ENCODE assay signal across 29 cellular contexts in the genomic region with DNA sequence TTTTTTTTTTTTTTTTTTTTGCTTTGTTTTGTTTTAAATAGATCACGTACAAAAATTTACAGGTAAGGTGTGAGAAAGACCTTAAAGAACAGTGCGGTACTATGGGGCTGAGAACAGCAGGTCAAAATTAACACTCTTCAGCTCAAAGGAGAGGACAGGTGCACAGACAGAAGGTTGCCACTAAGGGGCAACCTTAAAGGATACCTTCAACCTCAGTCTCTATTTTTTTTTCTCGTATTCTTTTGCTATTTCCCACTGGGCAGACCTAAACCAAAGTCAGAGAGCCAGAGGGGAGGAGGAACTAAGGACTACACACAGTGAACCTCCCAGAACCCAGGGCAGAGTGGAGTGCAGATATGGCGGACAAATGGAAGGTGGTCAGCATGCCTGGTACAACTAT.
A peak's percentile ranks its signal among the peaks of the same experiment; 100 is the strongest.
DNase-seq lines count a peak whose midpoint lies in the region; ATAC-seq and TF ChIP-seq lines count a peak whose summit lies in the region.
"Had no signal": no experiment of that assay in that cellular context is flagged by ENCODE, and none has a peak within 500 bp of the region (broad histone marks: within the 10 kb centered on the region; RNA-seq: fewer than 3 reads in every experiment).

No MANE protein-coding gene starts in this region.

- POLR2A ChIA-PET in Panc1 (lab: Charles Lee) = no interaction called here

- no peak overlapping the region for H3K27ac ChIP-seq in Panc1 (ENCODE audit: low read length)
- H3K27ac ChIP-seq: coronary artery, spleen, testis had no signal

- CTCF ChIA-PET in Panc1 (lab: Charles Lee) = no interaction called here

- no peaks in the 10 kb centered on the region for H3K36me3 ChIP-seq in Panc1 (ENCODE audit: control insufficient read depth, insufficient read depth, low read length)
- H3K36me3 ChIP-seq: spleen had no signal

- H3K9me3 ChIP-seq in Panc1 (ENCODE audit: control insufficient read depth, insufficient read depth, low read depth, low read length) = no peaks in the 10 kb centered on the region
- H3K9me3 ChIP-seq in T-helper 17 cell (ENCODE audit: control insufficient read depth, low read length, poor library complexity, severe bottlenecking) = no peaks in the 10 kb centered on the region
- H3K9me3 ChIP-seq: SK-N-SH, testis had no signal

- intact Hi-C loops in Panc1 (cut with micrococcal nuclease; ENCODE audit: unreplicated experiment) = no loop called here

- H3K4me1 ChIP-seq in Panc1 (ENCODE audit: control insufficient read depth, insufficient read depth, low read length) = no peaks in the 10 kb centered on the region
- H3K4me1 ChIP-seq: spleen, testis had no signal

- no TSS peak for BruUV-seq in Panc1 (replicated peaks; lab: Mats Ljungman, UMichigan)

- in situ Hi-C loops in GM13977 (cut with MboI; ENCODE audit: low pct_unique_long_range_greater_than_20kb, low sequenced_read_pairs, unreplicated experiment) = no loop called here
- in situ Hi-C loops in Panc1 (cut with HindIII; ENCODE audit: low pct_unique_long_range_greater_than_20kb, low sequenced_read_pairs) = no loop called here

- H3K36me3 Mint-ChIP-seq in T-helper 17 cell (ENCODE audit: low read depth) = no peaks in the 10 kb centered on the region
- H3K36me3 Mint-ChIP-seq: CD4-positive, alpha-beta memory T cell; memory B cell had no signal

- H3K27me3 Mint-ChIP-seq in T-helper 17 cell = no peaks in the 10 kb centered on the region
- H3K27me3 Mint-ChIP-seq: activated CD4-positive, alpha-beta memory T cell treated with anti-CD3 and anti-CD28 coated beads, Interleukin-2, amount 10 ng/mL, durations not matched to agents 7 days and 5 days; B cell; CD4-positive, alpha-beta memory T cell; memory B cell; stimulated activated naive CD8-positive, alpha-beta T cell treated with anti-CD3 and anti-CD28 coated beads, Interleukin-15, Interleukin-2, amounts not matched to agents 100 ng/mL and 50 ng/mL, for 24 hours had no signal

- DNase-seq in GM13977 (ENCODE audit: low spot score) = no peak
- DNase-seq in NAMALWA (ENCODE audit: low spot score) = peak; percentile 13
- DNase-seq in Panc1 (ENCODE audit: low read depth, low spot score) = no peak
- peak; percentile 38 for DNase-seq in iPS-NIHi7 (ENCODE audit: extremely low spot score)
- no peak for DNase-seq in T-helper 17 cell
- DNase-seq: activated CD4-positive, alpha-beta memory T cell treated with anti-CD3 and anti-CD28 coated beads, Interleukin-2, amount 10 ng/mL, durations not matched to agents 7 days and 5 days; activated CD4-positive, CD25-positive, alpha-beta regulatory T cell treated with anti-CD3 and anti-CD28 coated beads, Interleukin-2, amount 50 U/mL, for 72 hours; activated CD8-positive, alpha-beta memory T cell treated with anti-CD3 and anti-CD28 coated beads, Interleukin-2, amount 50 U/mL, for 48 hours; activated naive CD4-positive, alpha-beta T cell treated with Interleukin-2 at 50 U/mL for 16 hours; caudate nucleus; CD4-positive, alpha-beta memory T cell; effector memory CD4-positive, alpha-beta T cell; hippocampal formation; NCI-H1092 treated with DMSO at 0.1 percent for 48 hours; NCI-H1694 treated with DMSO at 0.1 percent for 48 hours; NCI-H526; posterior cingulate gyrus; right cardiac atrium; SK-N-SH; spleen; stimulated activated CD4-positive, alpha-beta T cell treated with anti-CD3 and anti-CD28 coated beads, Interleukin-2, amount 100 ng/mL, for 24 hours; testis had no signal

- no peak overlapping the region for H3K4me3 ChIP-seq in Panc1 (ENCODE audit: low read depth in 2 of 2, low read length in 2 of 2)
- H3K4me3 ChIP-seq: coronary artery, spleen, testis had no signal

- no peaks in the 10 kb centered on the region for H3K27me3 ChIP-seq in Panc1 (ENCODE audit: control insufficient read depth, insufficient read depth, low read length)
- H3K27me3 ChIP-seq: spleen, testis had no signal

- H3K27ac Mint-ChIP-seq in T-helper 17 cell = no peak overlapping the region
- H3K27ac Mint-ChIP-seq: activated CD4-positive, alpha-beta memory T cell treated with anti-CD3 and anti-CD28 coated beads, Interleukin-2, amount 10 ng/mL, durations not matched to agents 7 days and 5 days; activated T-helper 1 cell treated with anti-CD3 and anti-CD28 coated beads, Interleukin-12 subunit alpha, Interleukin-12 subunit beta, Interleukin-2, Interleukin-4 antibody, amounts not matched to agents 30 ng/mL and 10 ng/mL and 1 ng/mL, durations not matched to agents 14 hours and 24 hours and 36 hours; B cell; CD4-positive, alpha-beta memory T cell; memory B cell; stimulated activated naive CD8-positive, alpha-beta T cell treated with anti-CD3 and anti-CD28 coated beads, Interleukin-15, Interleukin-2, amounts not matched to agents 100 ng/mL and 50 ng/mL, for 24 hours had no signal

- peak; percentile 17 for TF ChIP-seq CTCF in GM13977 (IDR thresholded peaks at IDR 0.05; ENCODE audit: extremely low read depth, insufficient read depth, missing control alignments)
- TF ChIP-seq CTCF in Panc1 (IDR thresholded peaks at IDR 0.05) = 0 out of 2 replicates have a peak, but pooled peaks have one; percentile 7

- H3K4me3 Mint-ChIP-seq in T-helper 17 cell = no peak overlapping the region
- H3K4me3 Mint-ChIP-seq: activated CD4-positive, alpha-beta memory T cell treated with anti-CD3 and anti-CD28 coated beads, Interleukin-2, amount 10 ng/mL, durations not matched to agents 7 days and 5 days; activated T-helper 1 cell treated with anti-CD3 and anti-CD28 coated beads, Interleukin-12 subunit alpha, Interleukin-12 subunit beta, Interleukin-2, Interleukin-4 antibody, amounts not matched to agents 30 ng/mL and 10 ng/mL and 1 ng/mL, durations not matched to agents 14 hours and 24 hours and 36 hours; B cell; CD4-positive, alpha-beta memory T cell; memory B cell; stimulated activated naive CD8-positive, alpha-beta T cell treated with anti-CD3 and anti-CD28 coated beads, Interleukin-15, Interleukin-2, amounts not matched to agents 100 ng/mL and 50 ng/mL, for 24 hours had no signal

- H3K4me1 Mint-ChIP-seq in T-helper 17 cell = no peaks in the 10 kb centered on the region
- H3K4me1 Mint-ChIP-seq: activated CD4-positive, alpha-beta memory T cell treated with anti-CD3 and anti-CD28 coated beads, Interleukin-2, amount 10 ng/mL, durations not matched to agents 7 days and 5 days; B cell; CD4-positive, alpha-beta memory T cell; memory B cell had no signal

- ATAC-seq in Panc1 (no peak), GM18519 (IDR thresholded peaks at IDR 0.05; ENCODE audit: low FRiP score, unreplicated experiment) (no peak), T-helper 17 cell (no peak), HG03460 (IDR thresholded peaks at IDR 0.05; ENCODE audit: unreplicated experiment) (no peak)
- ATAC-seq: right cardiac atrium had no signal

Comparison
In these comparisons a context has a peak if more than half of its experiments do, and no peak if none do; other contexts are left out.
1. DNase-seq: peak in NAMALWA (single experiment) and iPS-NIHi7 (single experiment); none in GM13977 (single experiment), Panc1 (single experiment) and T-helper 17 cell (0 of 3).